10 cellular contexts compared by ENCODE assay signal in genomic region chr6:32945106-32945761, GRCh38. TPM values are rescaled to one million over a fixed set of nuclear protein-coding genes. Genes with fewer than 3 reads are reported as not detected.
A peak's percentile ranks its signal among the peaks of the same experiment; 100 is the strongest.
DNase-seq lines count a peak whose midpoint lies in the region; ATAC-seq, FAIRE-seq and TF ChIP-seq lines count a peak whose summit lies in the region.
"Had no signal": no experiment of that assay in that cellular context is flagged by ENCODE, and none has a peak within 500 bp of the region (broad histone marks: within the 10 kb centered on the region; RNA-seq: fewer than 3 reads in every experiment).

No MANE protein-coding gene starts in this region.

- no peaks in the 10 kb centered on the region for H3K4me1 Mint-ChIP-seq in astrocyte (ENCODE audit: low read depth, unreplicated experiment)

- H3K4me3 ChIP-seq in astrocyte (ENCODE audit: insufficient read depth, low read depth, low read length): no peak overlapping the region
- peak overlapping the region in 1 of 8 donors; percentile 62 for H3K4me3 ChIP-seq in spleen
- no peak overlapping the region for H3K4me3 ChIP-seq in coronary artery
- H3K4me3 ChIP-seq: SK-N-MC had no signal

- H3K9ac ChIP-seq in astrocyte (ENCODE audit: low read length): no peak overlapping the region

- intact Hi-C loops in spleen (cut with DNase I; ENCODE audit: low total_unique reads): loop anchor here (10.0 kb wide), 1 partner anchor 50 kb away; no protein-coding TSS in a partner anchor

- peaks cover 20% of the 10 kb centered on the region for H3K27me3 ChIP-seq in astrocyte (ENCODE audit: insufficient read depth, low read length)
- H3K27me3 ChIP-seq in spleen (replicated peaks in 1 of 7): no peaks in the 10 kb centered on the region
- H3K27me3 ChIP-seq in foreskin keratinocyte: peaks cover 20% of the 10 kb centered on the region

- H3K4me1 ChIP-seq in astrocyte (ENCODE audit: insufficient read depth, low read length) (no peaks in the 10 kb centered on the region), spleen (peaks cover 51 to 100% (median 89%) of the 10 kb centered on the region in 6 donors), foreskin keratinocyte (no peaks in the 10 kb centered on the region)

- WGBS in spleen, 5 donors: 33 to 57% (median 42%) methylated on average over 9 of the region's 9 CpGs

- H3K27me3 Mint-ChIP-seq in astrocyte (ENCODE audit: low read depth, unreplicated experiment): peaks cover 4% of the 10 kb centered on the region

- no peak overlapping the region for H3K4me2 ChIP-seq in astrocyte (ENCODE audit: low read length)

- FAIRE-seq in GM12891 (lab: Jason Lieb, UNC) (peak; percentile 91), astrocyte (lab: Jason Lieb, UNC) (no peak)

- no peak overlapping the region for H3K4me3 Mint-ChIP-seq in astrocyte (ENCODE audit: unreplicated experiment)

- H3K27ac ChIP-seq in astrocyte (ENCODE audit: low read depth, low read length) (no peak overlapping the region), spleen (peak overlapping the region; percentile 72 to 96 (median 92)), coronary artery (peak overlapping the region in 1 of 2 donors; percentile 58), foreskin keratinocyte (no peak overlapping the region)
- H3K27ac ChIP-seq: SK-N-MC had no signal

- no peaks in the 10 kb centered on the region for H3K9me3 Mint-ChIP-seq in astrocyte (ENCODE audit: unreplicated experiment)

- H3K27ac Mint-ChIP-seq in astrocyte (ENCODE audit: unreplicated experiment): no peak overlapping the region

- TF ChIP-seq POLR2A in GM12891 (IDR thresholded peaks at IDR 0.05; ENCODE audit: low read depth, low read length) (peak; percentile 42), spleen (IDR thresholded peaks at IDR 0.05) (no peak)

- H3K36me3 ChIP-seq in astrocyte (ENCODE audit: insufficient read depth, low read length) (no peaks in the 10 kb centered on the region), spleen (peaks cover 0 to 24% (median 0%) of the 10 kb centered on the region in 6 donors)

- ATAC-seq in foreskin keratinocyte: no peak

- no peaks in the 10 kb centered on the region for H3K9me3 ChIP-seq in astrocyte (ENCODE audit: insufficient read depth, low read depth, low read length)
- no peaks in the 10 kb centered on the region for H3K9me3 ChIP-seq in spleen

- DNase-seq in GM12891 (ENCODE audit: insufficient read length, low spot score): no peak
- DNase-seq in NAMALWA (ENCODE audit: low spot score): peak; percentile 75
- DNase-seq in astrocyte (ENCODE audit: low read depth): peak; percentile 35
- peak; percentile 84 for DNase-seq in spleen
- no peak for DNase-seq in coronary artery (ENCODE audit: low spot score)
- DNase-seq in HuH-7.5 (ENCODE audit: low spot score): no peak
- DNase-seq in NCI-H1436 treated with DMSO at 0.1 percent for 48 hours (lab: John Stamatoyannopoulos, UW): no peak
- DNase-seq in foreskin keratinocyte: no peak
- DNase-seq: foreskin melanocyte had no signal

- TF ChIP-seq CTCF in astrocyte (IDR thresholded peaks at IDR 0.05; ENCODE audit: insufficient read depth, low read depth, low read length) (no peak), spleen (IDR thresholded peaks at IDR 0.05 in 8 of 11, conservative IDR thresholded peaks at IDR 0.05 in 3 of 11) (no peak), coronary artery (IDR thresholded peaks at IDR 0.05) (no peak), foreskin keratinocyte (conservative IDR thresholded peaks at IDR 0.05) (no peak)

- no peak overlapping the region for H2AFZ ChIP-seq in astrocyte (ENCODE audit: low read depth, low read length)

- no peaks in the 10 kb centered on the region for H3K79me2 ChIP-seq in astrocyte (ENCODE audit: insufficient read depth, low read length)

- peaks cover 3% of the 10 kb centered on the region for H3K36me3 Mint-ChIP-seq in astrocyte (ENCODE audit: low read depth, unreplicated experiment)

- H4K20me1 ChIP-seq in astrocyte (ENCODE audit: insufficient read depth, low read length): no peaks in the 10 kb centered on the region

TF ChIP-seq in GM12891, 5 proteins besides CTCF, POLR2A, EP300 and RAD21:
- TF ChIP-seq SPI1 (IDR thresholded peaks at IDR 0.05; ENCODE audit: low read depth, low read length) (no peak; the same call in 1 of the 2 replicates), PAX5 (IDR thresholded peaks at IDR 0.05; ENCODE audit: insufficient read depth, low read length, severe bottlenecking) (no peak), TAF1 (IDR thresholded peaks at IDR 0.05; ENCODE audit: low read depth, low read length) (0 out of 2 replicates have a peak, but pooled peaks have one; percentile 30), POLR2AphosphoS5 (IDR thresholded peaks at IDR 0.05; ENCODE audit: low read depth, low read length) (no peak; the same call in 1 of the 2 replicates), POU2F2 (IDR thresholded peaks at IDR 0.05; ENCODE audit: low read depth, low read length) (peak; percentile 46)

RNA-seq across cellular contexts. Expression of gene HLA-DMB, which starts 4.4 kb away (rescaled TPM):
- 358 TPM for polyA plus RNA-seq in GM12891 (2012; ENCODE audit: low read depth, missing spikeins)
- 0.11 and 0.24 TPM in 2 replicates for total RNA-seq in astrocyte
- total RNA-seq in spleen: 100 to 1,000 TPM; 124 to 178 (median 144) TPM
- 100 to 1,000 TPM; 158 to 226 (median 209) TPM for polyA plus RNA-seq in spleen
- total RNA-seq in foreskin keratinocyte: 0.92 TPM in 1 of 2 replicates, not detected in the other
- 0.90 TPM in 1 of 2 replicates, not detected in the other for polyA plus RNA-seq in foreskin keratinocyte

RNA-seq across cellular contexts. Expression of gene HLA-DMA, which starts 7.7 kb away (rescaled TPM):
- polyA plus RNA-seq in GM12891 (2012; ENCODE audit: low read depth, missing spikeins): 434 TPM
- total RNA-seq in astrocyte: 5.2 and 8.1 TPM in 2 replicates
- total RNA-seq in spleen: 100 to 1,000 TPM; 141 to 218 (median 173) TPM
- 100 to 1,000 TPM; 235 to 423 (median 270) TPM for polyA plus RNA-seq in spleen
- total RNA-seq in foreskin keratinocyte: 1.3 and 4.4 TPM in 2 replicates
- 1.8 and 7.7 TPM in 2 replicates for polyA plus RNA-seq in foreskin keratinocyte

RNA-seq across cellular contexts. Expression of gene BRD2, which starts 23.2 kb away (rescaled TPM):
- 178 TPM for polyA plus RNA-seq in GM12891 (2012; ENCODE audit: low read depth, missing spikeins)
- total RNA-seq in astrocyte: 213 and 234 TPM in 2 replicates
- total RNA-seq in spleen: 100 to 1,000 TPM; 169 to 277 (median 234) TPM
- 100 to 1,000 TPM in 2 of 3 donors, 10 to 100 TPM in 1; 80.5 to 127 (median 103) TPM for polyA plus RNA-seq in spleen
- 134 and 136 TPM in 2 replicates for total RNA-seq in foreskin keratinocyte
- polyA plus RNA-seq in foreskin keratinocyte: 77.9 and 79.2 TPM in 2 replicates

Comparison
In these comparisons a context has a peak if more than half of its experiments do, and no peak if none do; other contexts are left out.
1. DNase-seq: peak in NAMALWA (single experiment), astrocyte (single experiment) and spleen (single experiment); none in GM12891 (single experiment), coronary artery (single experiment), HuH-7.5 (single experiment), NCI-H1436 treated with DMSO at 0.1 percent for 48 hours (single experiment) and foreskin keratinocyte (0 of 2).
2. H3K27ac ChIP-seq: peak in spleen (8 of 8); none in astrocyte (single experiment) and foreskin keratinocyte (single experiment).
3. RNA of gene HLA-DMB, which starts 4.4 kb away (total RNA-seq): 124 to 178 TPM in spleen; 0.92 TPM in foreskin keratinocyte and 0.11 to 0.24 TPM in astrocyte; every median in the first group is over 10 times any median in the second.
4. RNA of gene HLA-DMA, which starts 7.7 kb away (total RNA-seq): 141 to 218 TPM in spleen; 5.2 to 8.1 TPM in astrocyte and 1.3 to 4.4 TPM in foreskin keratinocyte; every median in the first group is over 10 times any median in the second.